In genomic region chr17:21284319-21285163, GRCh38 we compare ENCODE assay signal across 8 cellular contexts. TPM values are rescaled to one million over a fixed set of nuclear protein-coding genes. Genes with fewer than 3 reads are reported as not detected.
DNase-seq lines count a peak whose midpoint lies in the region; ATAC-seq lines count a peak whose summit lies in the region.

MAP2K3 (plus strand) TSS chr17:21284711; CDS start chr17:21284921, 210 bp downstream.

- POLR2A ChIA-PET in naive thymus-derived CD4-positive, alpha-beta T cell (lab: Charles Lee): interaction anchor here (0.5 to 4.0 kb wide), 7 partner anchors 8 to 250 kb away, joined by 3 to 48 read pairs (median 3); partner anchors contain the start of gene USP22

- CTCF ChIA-PET in naive thymus-derived CD4-positive, alpha-beta T cell (lab: Charles Lee): interaction anchor here (1.3 kb wide), 1 partner anchor 9 kb away, joined by 4 read pairs; no protein-coding TSS in a partner anchor

- DNase-seq in DMS79 treated with DMSO at 0.1 percent for 48 hours (lab: John Stamatoyannopoulos, UW) (peak; percentile 82), Karpas-422 (peak; percentile 99), RPMI7951 (ENCODE audit: low read depth) (peak; percentile 97), fibroblast of gingiva (ENCODE audit: low read depth) (peak; percentile 99)
- peak; percentile 97 for DNase-seq in activated T-helper 1 cell treated with anti-CD3 and anti-CD28 coated beads, Interleukin-12 subunit alpha, Interleukin-12 subunit beta, Interleukin-2, Interleukin-4 antibody, amounts not matched to agents 30 ng/mL and 10 ng/mL and 1 ng/mL, durations not matched to agents 14 hours and 24 hours and 36 hours (ENCODE audit: low spot score)
- peak; percentile 79 to 98 (median 84) for DNase-seq in naive thymus-derived CD4-positive, alpha-beta T cell
- DNase-seq in stimulated activated naive B cell treated with anti-CD40 and anti-IgM and Interleukin-4, amounts not matched to agents 10 μg/mL and 1 μg/mL and 100 μg/mL, for 72 hours: peak; percentile 98

- intact Hi-C loops in activated T-helper 1 cell treated with anti-CD3 and anti-CD28 coated beads, Interleukin-12 subunit alpha, Interleukin-12 subunit beta, Interleukin-2, Interleukin-4 antibody, amounts not matched to agents 30 ng/mL and 10 ng/mL and 1 ng/mL, durations not matched to agents 14 hours and 24 hours and 36 hours (cut with micrococcal nuclease): loop anchor here (1.0 to 10.0 kb wide), 10 partner anchors 9 to 1310 kb away; partner anchors contain the start of genes AKAP10, DHRS7B, NATD1 and TMEM11
- intact Hi-C loops in naive thymus-derived CD4-positive, alpha-beta T cell (cut with micrococcal nuclease): loop anchor here (1.0 to 10.0 kb wide), 13 partner anchors 9 to 1130 kb away; partner anchors contain the start of genes DHRS7B (in 2 of the 2), NATD1 (in 2 of the 2), TMEM11 (in 2 of the 2) and USP22 (in 2 of the 2)

- H3K9me3 ChIP-seq in Karpas-422 (ENCODE audit: low read length): no peaks in the 10 kb centered on the region
- no peaks in the 10 kb centered on the region for H3K9me3 ChIP-seq in naive thymus-derived CD4-positive, alpha-beta T cell (ENCODE audit: control insufficient read depth in 2 of 3, low read length in 3 of 3)

- H3K27ac ChIP-seq in Karpas-422 (ENCODE audit: low read length): peak within 1 kb of the TSS; percentile 95
- peak within 1 kb of the TSS; percentile 78 for H3K27ac ChIP-seq in naive thymus-derived CD4-positive, alpha-beta T cell (ENCODE audit: low read depth, low read length)

- peak within 1 kb of the TSS; percentile 96 for H3K27ac Mint-ChIP-seq in activated T-helper 1 cell treated with anti-CD3 and anti-CD28 coated beads, Interleukin-12 subunit alpha, Interleukin-12 subunit beta, Interleukin-2, Interleukin-4 antibody, amounts not matched to agents 30 ng/mL and 10 ng/mL and 1 ng/mL, durations not matched to agents 14 hours and 24 hours and 36 hours
- H3K27ac Mint-ChIP-seq in naive thymus-derived CD4-positive, alpha-beta T cell: peak within 1 kb of the TSS; percentile 88 to 97 (median 96)
- H3K27ac Mint-ChIP-seq in stimulated activated naive B cell treated with anti-CD40 and anti-IgM and Interleukin-4, amounts not matched to agents 10 μg/mL and 1 μg/mL and 100 μg/mL, for 72 hours: peak within 1 kb of the TSS; percentile 98

- H3K9ac ChIP-seq in Karpas-422 (ENCODE audit: low read length): peak within 1 kb of the TSS; percentile 91

- peak within 1 kb of the TSS; percentile 100 for H3K4me3 Mint-ChIP-seq in activated T-helper 1 cell treated with anti-CD3 and anti-CD28 coated beads, Interleukin-12 subunit alpha, Interleukin-12 subunit beta, Interleukin-2, Interleukin-4 antibody, amounts not matched to agents 30 ng/mL and 10 ng/mL and 1 ng/mL, durations not matched to agents 14 hours and 24 hours and 36 hours
- H3K4me3 Mint-ChIP-seq in naive thymus-derived CD4-positive, alpha-beta T cell: peak within 1 kb of the TSS; percentile 88 to 99 (median 96)
- H3K4me3 Mint-ChIP-seq in stimulated activated naive B cell treated with anti-CD40 and anti-IgM and Interleukin-4, amounts not matched to agents 10 μg/mL and 1 μg/mL and 100 μg/mL, for 72 hours: peak within 1 kb of the TSS; percentile 90 to 98

- peak within 1 kb of the TSS; percentile 32; the same call in 1 of the 2 replicates for H2AFZ ChIP-seq in Karpas-422 (ENCODE audit: low read length)

- peak within 1 kb of the TSS; percentile 91 for H3K4me3 ChIP-seq in Karpas-422 (ENCODE audit: low read length)
- peak within 1 kb of the TSS; percentile 90 for H3K4me3 ChIP-seq in naive thymus-derived CD4-positive, alpha-beta T cell (ENCODE audit: low read length)

- H4K20me1 ChIP-seq in Karpas-422 (ENCODE audit: insufficient read depth, low read depth, low read length): peaks cover 17% of the 10 kb centered on the region; the same call in 1 of the 2 replicates

- H3K4me2 ChIP-seq in Karpas-422 (ENCODE audit: low read depth, low read length, poor library complexity, severe bottlenecking): peak within 1 kb of the TSS; percentile 82

- no peaks in the 10 kb centered on the region for H3K9me2 ChIP-seq in Karpas-422 (replicated peaks; ENCODE audit: insufficient read depth, low read length)

- H3K9me3 Mint-ChIP-seq in activated T-helper 1 cell treated with anti-CD3 and anti-CD28 coated beads, Interleukin-12 subunit alpha, Interleukin-12 subunit beta, Interleukin-2, Interleukin-4 antibody, amounts not matched to agents 30 ng/mL and 10 ng/mL and 1 ng/mL, durations not matched to agents 14 hours and 24 hours and 36 hours: no peaks in the 10 kb centered on the region
- H3K9me3 Mint-ChIP-seq in naive thymus-derived CD4-positive, alpha-beta T cell: no peaks in the 10 kb centered on the region
- H3K9me3 Mint-ChIP-seq in stimulated activated naive B cell treated with anti-CD40 and anti-IgM and Interleukin-4, amounts not matched to agents 10 μg/mL and 1 μg/mL and 100 μg/mL, for 72 hours: no peaks in the 10 kb centered on the region

- no peaks in the 10 kb centered on the region for H3K27me3 ChIP-seq in Karpas-422 (ENCODE audit: low read length)
- no peaks in the 10 kb centered on the region for H3K27me3 ChIP-seq in naive thymus-derived CD4-positive, alpha-beta T cell (ENCODE audit: control insufficient read depth in 2 of 2, insufficient read depth in 2 of 2, low read length in 2 of 2)

- ATAC-seq in GM21825 (IDR thresholded peaks at IDR 0.05; ENCODE audit: unreplicated experiment): peak; percentile 65
- ATAC-seq in naive thymus-derived CD4-positive, alpha-beta T cell: peak; percentile 78
- ATAC-seq in stimulated activated naive B cell treated with anti-CD40 and anti-IgM and Interleukin-4, amounts not matched to agents 10 μg/mL and 1 μg/mL and 100 μg/mL, for 72 hours (replicated peaks): peak; percentile 61 to 67

- H3K36me3 ChIP-seq in Karpas-422 (ENCODE audit: insufficient read depth, low read length): peaks cover 4% of the 10 kb centered on the region; the same call in 1 of the 2 replicates
- H3K36me3 ChIP-seq in naive thymus-derived CD4-positive, alpha-beta T cell (ENCODE audit: control insufficient read depth in 2 of 3, insufficient read depth in 3 of 3, low read length in 3 of 3): no peaks in the 10 kb centered on the region

- peaks cover 72% of the 10 kb centered on the region for H3K4me1 ChIP-seq in Karpas-422 (ENCODE audit: low read length)
- H3K4me1 ChIP-seq in naive thymus-derived CD4-positive, alpha-beta T cell (ENCODE audit: control insufficient read depth in 2 of 2, insufficient read depth in 2 of 2, low read length in 2 of 2): peaks cover 39 to 40% of the 10 kb centered on the region in 2 donors

- peaks cover 5% of the 10 kb centered on the region for H3K27me3 Mint-ChIP-seq in activated T-helper 1 cell treated with anti-CD3 and anti-CD28 coated beads, Interleukin-12 subunit alpha, Interleukin-12 subunit beta, Interleukin-2, Interleukin-4 antibody, amounts not matched to agents 30 ng/mL and 10 ng/mL and 1 ng/mL, durations not matched to agents 14 hours and 24 hours and 36 hours (ENCODE audit: insufficient read depth)
- no peaks in the 10 kb centered on the region for H3K27me3 Mint-ChIP-seq in naive thymus-derived CD4-positive, alpha-beta T cell
- H3K27me3 Mint-ChIP-seq in stimulated activated naive B cell treated with anti-CD40 and anti-IgM and Interleukin-4, amounts not matched to agents 10 μg/mL and 1 μg/mL and 100 μg/mL, for 72 hours: no peaks in the 10 kb centered on the region

- H3K36me3 Mint-ChIP-seq in activated T-helper 1 cell treated with anti-CD3 and anti-CD28 coated beads, Interleukin-12 subunit alpha, Interleukin-12 subunit beta, Interleukin-2, Interleukin-4 antibody, amounts not matched to agents 30 ng/mL and 10 ng/mL and 1 ng/mL, durations not matched to agents 14 hours and 24 hours and 36 hours (ENCODE audit: low read depth): peaks cover 19% of the 10 kb centered on the region
- peaks cover 0 to 13% (median 0%) of the 10 kb centered on the region in 5 donors for H3K36me3 Mint-ChIP-seq in naive thymus-derived CD4-positive, alpha-beta T cell
- peaks cover 7 to 23% of the 10 kb centered on the region in 2 donors for H3K36me3 Mint-ChIP-seq in stimulated activated naive B cell treated with anti-CD40 and anti-IgM and Interleukin-4, amounts not matched to agents 10 μg/mL and 1 μg/mL and 100 μg/mL, for 72 hours

- H3K79me2 ChIP-seq in Karpas-422 (ENCODE audit: low read length): peaks cover 50% of the 10 kb centered on the region

- peaks cover 37% of the 10 kb centered on the region for H3K4me1 Mint-ChIP-seq in activated T-helper 1 cell treated with anti-CD3 and anti-CD28 coated beads, Interleukin-12 subunit alpha, Interleukin-12 subunit beta, Interleukin-2, Interleukin-4 antibody, amounts not matched to agents 30 ng/mL and 10 ng/mL and 1 ng/mL, durations not matched to agents 14 hours and 24 hours and 36 hours (ENCODE audit: low read depth)
- peaks cover 32 to 57% (median 52%) of the 10 kb centered on the region in 7 donors for H3K4me1 Mint-ChIP-seq in naive thymus-derived CD4-positive, alpha-beta T cell
- H3K4me1 Mint-ChIP-seq in stimulated activated naive B cell treated with anti-CD40 and anti-IgM and Interleukin-4, amounts not matched to agents 10 μg/mL and 1 μg/mL and 100 μg/mL, for 72 hours: peaks cover 61 to 77% of the 10 kb centered on the region in 2 donors

RNA-seq across cellular contexts. Expression of gene MAP2K3, which starts in this region (rescaled TPM):
- total RNA-seq in Karpas-422 (2014; rRNA removed; shearing (Covaris generic); ENCODE audit: low replicate concordance): 49.4 and 66.7 TPM in 2 replicates
- total RNA-seq in RPMI7951 (2014; rRNA removed; shearing (Covaris generic)): 7.1 and 13.0 TPM in 2 replicates
- 177 and 185 TPM in 2 replicates for total RNA-seq in activated T-helper 1 cell treated with anti-CD3 and anti-CD28 coated beads, Interleukin-12 subunit alpha, Interleukin-12 subunit beta, Interleukin-2, Interleukin-4 antibody, amounts not matched to agents 30 ng/mL and 10 ng/mL and 1 ng/mL, durations not matched to agents 14 hours and 24 hours and 36 hours
- 100 to 1,000 TPM in 1 of 5 experiments, 10 to 100 TPM in 4; 37.5 to 127 (median 39.2) TPM for total RNA-seq in naive thymus-derived CD4-positive, alpha-beta T cell
- polyA plus RNA-seq in naive thymus-derived CD4-positive, alpha-beta T cell: 10 to 100 TPM; 47.7 to 76.7 TPM

Comparison
In these comparisons a context has a peak if more than half of its experiments do, and no peak if none do; other contexts are left out.
1. Peak in every context shown above with its lines: DNase-seq, ATAC-seq, H3K4me3 ChIP-seq and H3K27ac ChIP-seq.